In the genomic region with DNA sequence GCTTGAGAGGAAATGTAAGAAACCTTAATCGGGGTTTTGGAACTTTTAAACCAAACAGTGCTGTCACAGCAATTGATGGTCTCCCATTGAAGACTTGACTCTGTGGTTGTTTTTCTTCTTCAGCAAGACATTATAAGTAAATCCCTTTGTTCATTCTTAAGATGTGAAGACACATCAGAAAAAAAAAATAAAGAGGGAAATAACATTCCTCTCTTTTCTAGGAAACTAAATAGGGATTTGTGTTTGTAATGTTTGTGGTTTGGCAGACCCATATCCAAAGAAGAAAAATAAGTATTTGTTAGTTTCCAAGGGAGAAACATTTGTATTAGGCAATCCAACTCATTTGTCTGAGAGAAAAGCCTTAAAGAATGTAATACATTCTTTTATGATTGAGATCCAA, we compare ENCODE assay signal across 14 cellular contexts.
"Had no signal": no experiment of that assay in that cellular context is flagged by ENCODE, and none has a peak within 500 bp of the region (broad histone marks: within the 10 kb centered on the region; RNA-seq: fewer than 3 reads in every experiment).

No MANE protein-coding gene starts in this region.

- H3K4me3 ChIP-seq: breast epithelium, tibial artery, vagina had no signal

- DNase-seq: activated CD4-positive, alpha-beta memory T cell treated with anti-CD3 and anti-CD28 coated beads for 36 hours; activated CD8-positive, alpha-beta memory T cell treated with anti-CD3 and anti-CD28 coated beads, Interleukin-2, amount 10 ng/mL, durations not matched to agents 7 days and 5 days; activated T-cell treated with anti-CD3 and anti-CD28 coated beads, Interleukin-2, amount 50 U/mL, for 24 hours; amniotic stem cell; cerebellar nuclear complex; effector memory CD8-positive, alpha-beta T cell; kidney glomerular epithelial cell; stimulated activated CD4-positive, alpha-beta T cell treated with anti-CD3 and anti-CD28 coated beads, Interleukin-15, amount 100 ng/mL, for 24 hours; stimulated activated CD4-positive, alpha-beta T cell treated with anti-CD3 and anti-CD28 coated beads, Interleukin-4, amount 100 ng/mL, for 1 hour; stimulated activated naive B cell treated with anti-CD40 and anti-IgM and Interleukin-4, amounts not matched to agents 10 μg/mL and 1 μg/mL and 100 μg/mL, for 72 hours; tibial artery; WERI-Rb-1 had no signal
